In genomic region chr3:37194533-37194932, GRCh38 we compare ENCODE assay signal across 10 cellular contexts.
"Had no signal": no experiment of that assay in that cellular context is flagged by ENCODE, and none has a peak within 500 bp of the region (broad histone marks: within the 10 kb centered on the region; RNA-seq: fewer than 3 reads in every experiment).

No MANE protein-coding gene starts in this region.

- H3K27ac ChIP-seq: GM23248, HL-60 had no signal

- H3K9me3 Mint-ChIP-seq: IgD-negative memory B cell had no signal

- DNase-seq: GM23248, GOT3, H7, HFFc6, KBM-7 had no signal

- H3K27ac Mint-ChIP-seq: HFFc6, IgD-negative memory B cell had no signal

- ATAC-seq: HCT116, HepG2 had no signal

- H3K36me3 ChIP-seq: HAP-1 had no signal

- H3K4me3 ChIP-seq: GM23248, HAP-1 had no signal

- H3K9me3 ChIP-seq: HAP-1 had no signal

- H3K4me3 Mint-ChIP-seq: HFFc6 had no signal
